Comparison of ENCODE assay signal across 12 cellular contexts in genomic region chr5:7910738-7911428, GRCh38.
DNase-seq lines count a peak whose midpoint lies in the region; ATAC-seq lines count a peak whose summit lies in the region.
"Had no signal": no experiment of that assay in that cellular context is flagged by ENCODE, and none has a peak within 500 bp of the region (broad histone marks: within the 10 kb centered on the region; RNA-seq: fewer than 3 reads in every experiment).

No MANE protein-coding gene starts in this region.

- peak; percentile 16 for DNase-seq in cerebellar cortex (ENCODE audit: low spot score)
- no peak for DNase-seq in NCI-H187 (lab: John Stamatoyannopoulos, UW)
- no peak for DNase-seq in NCI-H1048 (lab: John Stamatoyannopoulos, UW)
- DNase-seq in HuH-7 (ENCODE audit: low spot score) = no peak
- no peak for DNase-seq in T1000 (lab: John Stamatoyannopoulos, UW)
- DNase-seq: activated B cell treated with CpG ODN at 0.5 μM for 24 hours; activated naive CD8-positive, alpha-beta T cell treated with anti-CD3 and anti-CD28 coated beads, Interleukin-2, amount 10 ng/mL, durations not matched to agents 7 days and 5 days; EL had no signal

- ATAC-seq in GM18909 (IDR thresholded peaks at IDR 0.05; ENCODE audit: poor library complexity, unreplicated experiment) (peak; percentile 68), GM21723 (IDR thresholded peaks at IDR 0.05; ENCODE audit: unreplicated experiment) (peak; percentile 76), HG03175 (IDR thresholded peaks at IDR 0.05; ENCODE audit: unreplicated experiment) (peak; percentile 52)
- ATAC-seq: HCT116 had no signal
